14 cellular contexts compared by ENCODE assay signal in genomic region chr1:197268012-197268411, GRCh38. TPM values are rescaled to one million over a fixed set of nuclear protein-coding genes. Genes with fewer than 3 reads are reported as not detected.
A peak's percentile ranks its signal among the peaks of the same experiment; 100 is the strongest.
DNase-seq lines count a peak whose midpoint lies in the region; TF ChIP-seq lines count a peak whose summit lies in the region.
"Had no signal": no experiment of that assay in that cellular context is flagged by ENCODE, and none has a peak within 500 bp of the region (broad histone marks: within the 10 kb centered on the region; RNA-seq: fewer than 3 reads in every experiment).

Gene CRB1, plus strand, starts transcription at chr1:197268252. Its CDS starts 161 bp downstream, at chr1:197268413.

- no peaks in the 10 kb centered on the region for H3K79me2 ChIP-seq in hepatocyte

- DNase-seq in SHP77 (lab: John Stamatoyannopoulos, UW) (peak; percentile 13 to 29), SHP77 treated with DMSO at 0.1 percent for 48 hours (lab: John Stamatoyannopoulos, UW) (no peak), RPMI7951 (ENCODE audit: low read depth) (peak; percentile 14), globus pallidus (ENCODE audit: low spot score) (peak; percentile 59), lower leg skin (ENCODE audit: low spot score in 2 of 2) (no peak), hepatocyte (ENCODE audit: low spot score) (no peak), islet precursor cell (no peak)
- DNase-seq: activated CD4-positive, alpha-beta T cell treated with anti-CD3 and anti-CD28 coated beads for 4 hours; cortex of kidney; mucosa of descending colon; SIG-M5; spleen had no signal

- H3K4me1 ChIP-seq in hepatocyte (ENCODE audit: insufficient read depth): no peaks in the 10 kb centered on the region
- H3K4me1 ChIP-seq: spleen had no signal

- no peak within 1 kb of the TSS for H3K4me2 ChIP-seq in hepatocyte

- H3K27me3 ChIP-seq in hepatocyte: peaks cover 3% of the 10 kb centered on the region
- H3K27me3 ChIP-seq: spleen had no signal

- peak within 1 kb of the TSS; percentile 30 for H3K27ac ChIP-seq in temporal lobe (ENCODE audit: low read depth, low read length)
- no peak within 1 kb of the TSS for H3K27ac ChIP-seq in hepatocyte
- H3K27ac ChIP-seq: spleen had no signal

- no peak within 1 kb of the TSS for H3K4me3 ChIP-seq in lower leg skin (ENCODE audit: low read depth, poor library complexity, severe bottlenecking)
- no peak within 1 kb of the TSS for H3K4me3 ChIP-seq in hepatocyte
- H3K4me3 ChIP-seq: mucosa of descending colon, spleen had no signal

- H4K20me1 ChIP-seq in hepatocyte (ENCODE audit: insufficient read depth, poor library complexity, severe bottlenecking): no peaks in the 10 kb centered on the region

- no peaks in the 10 kb centered on the region for H3K36me3 ChIP-seq in hepatocyte (replicated peaks; ENCODE audit: insufficient read depth, low read depth)
- H3K36me3 ChIP-seq: spleen had no signal

- WGBS in lower leg skin, 2 donors: 45 to 55% methylated on average over 4 of the region's 4 CpGs
- 38% methylated on average over 4 of the region's 4 CpGs for WGBS in hepatocyte (ENCODE audit: low lambda C conversion rate, missing lambda C conversion rate)

- intact Hi-C loops in lower leg skin (cut with DNase I; ENCODE audit: low total_unique reads): no loop called here

- TF ChIP-seq POLR2A in lower leg skin (IDR thresholded peaks at IDR 0.05): no peak

- TF ChIP-seq CTCF in lower leg skin (IDR thresholded peaks at IDR 0.05): no peak
- no peak for TF ChIP-seq CTCF in hepatocyte (IDR thresholded peaks at IDR 0.05; ENCODE audit: poor library complexity)

- H3K9me3 ChIP-seq in hepatocyte (ENCODE audit: low read depth): no peaks in the 10 kb centered on the region
- H3K9me3 ChIP-seq: mucosa of descending colon, spleen had no signal

- H2AFZ ChIP-seq in hepatocyte: no peak within 1 kb of the TSS

- no peaks in the 10 kb centered on the region for H3K9me2 ChIP-seq in hepatocyte (replicated peaks; ENCODE audit: insufficient read depth)

RNA-seq across cellular contexts. Expression of gene CRB1, which starts in this region (rescaled TPM):
- not detected in 2 replicates for total RNA-seq in RPMI7951 (2014; rRNA removed; shearing (Covaris generic))
- total RNA-seq in temporal lobe: 21.6 TPM
- under 1 TPM in 2 of 4 donors, not detected in 2; 0.05 to 0.26 TPM for total RNA-seq in lower leg skin
- total RNA-seq in hepatocyte: 0.30 TPM in 1 of 2 replicates, not detected in the other
- polyA plus RNA-seq in hepatocyte: not detected in 2 replicates
- total RNA-seq: A673 had no signal

Comparison
In these comparisons a context has a peak if more than half of its experiments do, and no peak if none do; other contexts are left out.
1. RNA of gene CRB1 (total RNA-seq): 21.6 TPM in temporal lobe (single experiment); 0.30 TPM in hepatocyte, 0.05 to 0.26 TPM in lower leg skin and not detected in RPMI7951; every median in the first group is over 10 times any median in the second.
2. DNase-seq: peak in SHP77 (2 of 2) and globus pallidus (single experiment); none in SHP77 treated with DMSO at 0.1 percent for 48 hours (single experiment), lower leg skin (0 of 2), hepatocyte (single experiment) and islet precursor cell (single experiment).
3. Peak in DNase-seq in RPMI7951; RNA of the gene not detected or under 1 TPM.